ENCODE assay signal across 26 cellular contexts in the genomic region with DNA sequence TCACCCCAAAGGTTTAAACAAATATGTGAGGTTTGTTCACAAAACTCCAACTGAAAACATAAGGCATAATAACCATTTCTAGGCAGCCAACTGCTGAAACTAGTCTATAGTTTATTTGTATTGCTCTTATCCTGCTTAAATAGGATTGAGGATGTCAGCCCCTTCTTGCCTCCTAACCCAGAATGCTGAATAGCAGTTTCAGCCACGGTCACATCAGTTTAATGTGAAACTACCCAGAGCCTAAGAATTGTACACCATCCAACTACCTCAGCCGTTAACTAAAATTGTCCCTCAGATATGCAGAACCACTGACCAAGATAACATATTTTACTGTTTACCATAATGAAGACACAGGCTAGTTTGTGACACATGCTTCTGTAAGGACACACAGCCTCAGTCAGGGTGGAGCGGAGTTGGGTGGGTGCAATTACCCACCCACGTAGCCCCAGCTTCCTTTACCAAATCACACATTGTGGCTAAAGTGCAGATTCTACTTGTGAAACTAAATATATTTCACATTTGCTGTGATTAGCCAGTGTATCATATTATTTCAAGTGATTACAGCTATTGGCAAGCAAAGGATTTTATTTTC.
"Had no signal": no experiment of that assay in that cellular context is flagged by ENCODE, and none has a peak within 500 bp of the region (broad histone marks: within the 10 kb centered on the region; RNA-seq: fewer than 3 reads in every experiment).

No MANE protein-coding gene starts in this region.

- DNase-seq: activated CD4-positive, alpha-beta T cell treated with anti-CD3 and anti-CD28 coated beads, Interleukin-2, amount 10 ng/mL, durations not matched to agents 7 days and 5 days; activated CD4-positive, CD25-positive, alpha-beta regulatory T cell treated with anti-CD3 and anti-CD28 coated beads, Interleukin-2, amount 50 U/mL, for 72 hours; activated CD8-positive, alpha-beta T cell treated with anti-CD3 and anti-CD28 coated beads, Interleukin-2, amount 10 ng/mL, durations not matched to agents 7 days and 5 days; activated gamma-delta T cell; activated naive CD4-positive, alpha-beta T cell treated with anti-CD3 and anti-CD28 coated beads, Interleukin-2, amount 50 U/mL, for 16 hours; activated naive CD8-positive, alpha-beta T cell treated with anti-CD3 and anti-CD28 coated beads, Interleukin-2, amount 50 U/mL, for 24 hours; anterior cingulate cortex; dermis blood vessel endothelial cell; effector CD8-positive, alpha-beta T cell; gastrocnemius medialis; head of caudate nucleus; hypothalamus; left cardiac atrium; mesenchymal stem cell; occipital lobe; retina; stimulated activated CD4-positive, alpha-beta T cell treated with anti-CD3 and anti-CD28 coated beads, Interleukin-4, amount 100 ng/mL, for 24 hours; stimulated activated naive CD4-positive, alpha-beta T cell treated with Interleukin-2 at 50 U/mL for 16 hours; WERI-Rb-1 had no signal

- H3K4me3 Mint-ChIP-seq: activated CD4-positive, alpha-beta T cell treated with anti-CD3 and anti-CD28 coated beads, Interleukin-2, amount 10 ng/mL, durations not matched to agents 7 days and 5 days; activated CD8-positive, alpha-beta T cell treated with anti-CD3 and anti-CD28 coated beads, Interleukin-2, amount 10 ng/mL, durations not matched to agents 7 days and 5 days; activated naive CD8-positive, alpha-beta T cell treated with anti-CD3 and anti-CD28 coated beads, Interleukin-2, amount 50 U/mL, for 24 hours; activated T-helper 1 cell treated with anti-CD3 and anti-CD28 coated beads, Interleukin-12 subunit alpha, Interleukin-12 subunit beta, Interleukin-2, Interleukin-4 antibody, amounts not matched to agents 30 ng/mL and 10 ng/mL and 1 ng/mL, durations not matched to agents 14 hours and 24 hours and 36 hours; brain; neural crest cell; T-helper 2 cell treated with Interferon-gamma antibody and Interleukin-4, amounts not matched to agents 5 μg/mL and 100 μg/mL, for 36 hours; type B pancreatic cell had no signal

- H3K36me3 ChIP-seq: gastrocnemius medialis, thoracic aorta, vagina, WERI-Rb-1 had no signal

- H3K9me3 ChIP-seq: gastrocnemius medialis, thoracic aorta, vagina had no signal

- H3K36me3 Mint-ChIP-seq: brain, type B pancreatic cell had no signal

- H3K27ac ChIP-seq: gastrocnemius medialis, thoracic aorta, vagina, WERI-Rb-1 had no signal

- H3K27ac Mint-ChIP-seq: activated CD4-positive, alpha-beta T cell treated with anti-CD3 and anti-CD28 coated beads, Interleukin-2, amount 10 ng/mL, durations not matched to agents 7 days and 5 days; activated CD8-positive, alpha-beta T cell treated with anti-CD3 and anti-CD28 coated beads, Interleukin-2, amount 10 ng/mL, durations not matched to agents 7 days and 5 days; activated naive CD8-positive, alpha-beta T cell treated with anti-CD3 and anti-CD28 coated beads, Interleukin-2, amount 50 U/mL, for 24 hours; activated T-helper 1 cell treated with anti-CD3 and anti-CD28 coated beads, Interleukin-12 subunit alpha, Interleukin-12 subunit beta, Interleukin-2, Interleukin-4 antibody, amounts not matched to agents 30 ng/mL and 10 ng/mL and 1 ng/mL, durations not matched to agents 14 hours and 24 hours and 36 hours; T-helper 2 cell treated with Interferon-gamma antibody and Interleukin-4, amounts not matched to agents 5 μg/mL and 100 μg/mL, for 36 hours had no signal

- ATAC-seq: activated CD8-positive, alpha-beta T cell treated with anti-CD3 and anti-CD28 coated beads, Interleukin-2, amount 10 ng/mL, durations not matched to agents 7 days and 5 days; activated naive CD8-positive, alpha-beta T cell treated with anti-CD3 and anti-CD28 coated beads, Interleukin-2, amount 50 U/mL, for 24 hours; gastrocnemius medialis; left cardiac atrium had no signal

- H3K4me1 Mint-ChIP-seq: activated CD4-positive, alpha-beta T cell treated with anti-CD3 and anti-CD28 coated beads, Interleukin-2, amount 10 ng/mL, durations not matched to agents 7 days and 5 days; activated naive CD8-positive, alpha-beta T cell treated with anti-CD3 and anti-CD28 coated beads, Interleukin-2, amount 50 U/mL, for 24 hours had no signal

- H3K4me1 ChIP-seq: gastrocnemius medialis, vagina had no signal

- H3K27me3 Mint-ChIP-seq: activated CD4-positive, alpha-beta T cell treated with anti-CD3 and anti-CD28 coated beads, Interleukin-2, amount 10 ng/mL, durations not matched to agents 7 days and 5 days; activated naive CD8-positive, alpha-beta T cell treated with anti-CD3 and anti-CD28 coated beads, Interleukin-2, amount 50 U/mL, for 24 hours; brain; type B pancreatic cell had no signal

- H3K9me3 Mint-ChIP-seq: activated CD4-positive, alpha-beta T cell treated with anti-CD3 and anti-CD28 coated beads, Interleukin-2, amount 10 ng/mL, durations not matched to agents 7 days and 5 days; activated naive CD8-positive, alpha-beta T cell treated with anti-CD3 and anti-CD28 coated beads, Interleukin-2, amount 50 U/mL, for 24 hours; activated T-helper 1 cell treated with anti-CD3 and anti-CD28 coated beads, Interleukin-12 subunit alpha, Interleukin-12 subunit beta, Interleukin-2, Interleukin-4 antibody, amounts not matched to agents 30 ng/mL and 10 ng/mL and 1 ng/mL, durations not matched to agents 14 hours and 24 hours and 36 hours; neural crest cell; T-helper 2 cell treated with Interferon-gamma antibody and Interleukin-4, amounts not matched to agents 5 μg/mL and 100 μg/mL, for 36 hours had no signal

- H3K4me3 ChIP-seq: gastrocnemius medialis, thoracic aorta, vagina had no signal

- H3K27me3 ChIP-seq: gastrocnemius medialis, vagina had no signal
